ENCODE assay signal across 1 cellular context in genomic region chr1:22444856-22445255, GRCh38.
TF ChIP-seq lines count a peak whose summit lies in the region.

No MANE protein-coding gene starts in this region.

TF ChIP-seq in H1, 55 proteins besides CTCF, POLR2A, EP300 and RAD21:
- TF ChIP-seq HDAC6 (IDR thresholded peaks at IDR 0.05; ENCODE audit: low read depth, low read length), result no peak
- no peak for TF ChIP-seq KDM5A (IDR thresholded peaks at IDR 0.05; ENCODE audit: low read length)
- TF ChIP-seq SAP30 (IDR thresholded peaks at IDR 0.05; ENCODE audit: insufficient read depth, insufficient replicate concordance, low read length), result no peak
- TF ChIP-seq TAF7 (optimal IDR thresholded peaks at IDR 0.05; ENCODE audit: borderline replicate concordance, low read depth, low read length), result no peak
- no peak for TF ChIP-seq SRF (IDR thresholded peaks at IDR 0.05; ENCODE audit: low read depth, low read length)
- no peak for TF ChIP-seq FOSL1 (IDR thresholded peaks at IDR 0.05; ENCODE audit: insufficient read depth, low read depth, low read length)
- TF ChIP-seq CREB1 (IDR thresholded peaks at IDR 0.05), result no peak
